ENCODE assay signal across 10 cellular contexts in genomic region chr6:3052481-3053230, GRCh38. TPM values are rescaled to one million over a fixed set of nuclear protein-coding genes. Genes with fewer than 3 reads are reported as not detected.
DNase-seq lines count a peak whose midpoint lies in the region; ATAC-seq and TF ChIP-seq lines count a peak whose summit lies in the region.
"Had no signal": no experiment of that assay in that cellular context is flagged by ENCODE, and none has a peak within 500 bp of the region (broad histone marks: within the 10 kb centered on the region; RNA-seq: fewer than 3 reads in every experiment).

No MANE protein-coding gene starts in this region.

- H2AFZ ChIP-seq in Karpas-422 (ENCODE audit: low read length) = no peak overlapping the region

- no peaks in the 10 kb centered on the region for H3K9me3 ChIP-seq in Karpas-422 (ENCODE audit: low read length)
- H3K9me3 ChIP-seq: uterus had no signal

- H3K27ac ChIP-seq in Karpas-422 (ENCODE audit: low read length) = no peak overlapping the region

- intact Hi-C loops in Calu3 (cut with micrococcal nuclease; ENCODE audit: unreplicated experiment) = loop anchor here (10.0 kb wide), 1 partner anchor 318 kb away; no protein-coding TSS in a partner anchor

- peak overlapping the region; percentile 49 for H3K4me2 ChIP-seq in Karpas-422 (ENCODE audit: low read depth, low read length, poor library complexity, severe bottlenecking)

- ATAC-seq in central memory CD8-positive, alpha-beta T cell (replicated peaks; ENCODE audit: extremely low read depth, poor library complexity, severe bottlenecking) = no peak
- no peak for ATAC-seq in GM21576 (IDR thresholded peaks at IDR 0.05; ENCODE audit: unreplicated experiment)

- no peaks in the 10 kb centered on the region for H3K9me2 ChIP-seq in Karpas-422 (replicated peaks; ENCODE audit: insufficient read depth, low read length)

- peak overlapping the region; percentile 53; the same call in 1 of the 2 replicates for H3K4me3 ChIP-seq in Karpas-422 (ENCODE audit: low read length)

- H4K20me1 ChIP-seq in Karpas-422 (ENCODE audit: insufficient read depth, low read depth, low read length) = no peaks in the 10 kb centered on the region

- DNase-seq in Calu3 (no peak), Karpas-422 (no peak), SKM-1 (lab: John Stamatoyannopoulos, UW; ENCODE audit: unreplicated experiment) (no peak)
- DNase-seq in central memory CD8-positive, alpha-beta T cell (ENCODE audit: low spot score in 2 of 2) = no peak
- no peak for DNase-seq in NK-92 treated with Interleukin-12 subunit alpha and Interleukin-12 subunit beta, amount 100 ng/mL, for 24 hours (lab: John Stamatoyannopoulos, UW)
- DNase-seq: EL, NCI-H526, uterus had no signal

- H3K36me3 Mint-ChIP-seq in Calu3 (ENCODE audit: insufficient read depth, unreplicated experiment) = peaks cover 20% of the 10 kb centered on the region
- peaks cover 6% of the 10 kb centered on the region for H3K36me3 Mint-ChIP-seq in central memory CD8-positive, alpha-beta T cell (ENCODE audit: insufficient read depth)
- no peaks in the 10 kb centered on the region for H3K36me3 Mint-ChIP-seq in nephron (ENCODE audit: low read depth)

- no peak overlapping the region for H3K9ac ChIP-seq in Karpas-422 (ENCODE audit: low read length)

- H3K27ac Mint-ChIP-seq in Calu3 (ENCODE audit: unreplicated experiment) (no peak overlapping the region), nephron (peak overlapping the region in 2 of 3 experiments; percentile 3 to 22)
- H3K27ac Mint-ChIP-seq in central memory CD8-positive, alpha-beta T cell (ENCODE audit: low read depth) = peak overlapping the region; percentile 76

- no peaks in the 10 kb centered on the region for H3K27me3 ChIP-seq in Karpas-422 (ENCODE audit: low read length)
- H3K27me3 ChIP-seq: uterus had no signal

- H3K4me1 ChIP-seq in Karpas-422 (ENCODE audit: low read length) = peaks cover 27% of the 10 kb centered on the region
- H3K4me1 ChIP-seq: uterus had no signal

- no TSS peak for BruUV-seq in Calu3 (replicated peaks; lab: Mats Ljungman, UMichigan)

- H3K79me2 ChIP-seq in Karpas-422 (ENCODE audit: low read length) = no peaks in the 10 kb centered on the region

- H3K9me3 Mint-ChIP-seq in Calu3 (ENCODE audit: low read depth, unreplicated experiment) = no peaks in the 10 kb centered on the region
- H3K9me3 Mint-ChIP-seq in central memory CD8-positive, alpha-beta T cell = no peaks in the 10 kb centered on the region
- no peaks in the 10 kb centered on the region for H3K9me3 Mint-ChIP-seq in nephron

- TF ChIP-seq CTCF in Calu3 (IDR thresholded peaks at IDR 0.05; ENCODE audit: unreplicated experiment) (no peak), nephron (IDR thresholded peaks at IDR 0.05; ENCODE audit: unreplicated experiment in 3 of 3) (no peak)

- peaks cover 20% of the 10 kb centered on the region for H3K27me3 Mint-ChIP-seq in Calu3 (ENCODE audit: unreplicated experiment)
- no peaks in the 10 kb centered on the region for H3K27me3 Mint-ChIP-seq in central memory CD8-positive, alpha-beta T cell
- H3K27me3 Mint-ChIP-seq in nephron (ENCODE audit: low read depth) = peaks cover 23% of the 10 kb centered on the region

- H3K4me1 Mint-ChIP-seq in Calu3 (ENCODE audit: low read depth, unreplicated experiment) = peaks cover 10% of the 10 kb centered on the region
- peaks cover 12% of the 10 kb centered on the region for H3K4me1 Mint-ChIP-seq in central memory CD8-positive, alpha-beta T cell
- H3K4me1 Mint-ChIP-seq in nephron = peaks cover 30% of the 10 kb centered on the region

- CTCF ChIA-PET in Calu3 (lab: Charles Lee) = interaction anchor here (0.6 kb wide), 1 partner anchor 1588 kb away, joined by 4 read pairs; no protein-coding TSS in a partner anchor

- no peaks in the 10 kb centered on the region for H3K36me3 ChIP-seq in Karpas-422 (ENCODE audit: insufficient read depth, low read length)
- H3K36me3 ChIP-seq: uterus had no signal

- peak overlapping the region; percentile 69 for H3K4me3 Mint-ChIP-seq in Calu3 (ENCODE audit: low read depth, unreplicated experiment)
- H3K4me3 Mint-ChIP-seq in central memory CD8-positive, alpha-beta T cell = peak overlapping the region; percentile 63
- peak overlapping the region; percentile 73 to 84 (median 82) for H3K4me3 Mint-ChIP-seq in nephron

RNA-seq across cellular contexts. Expression of gene RIPK1, which starts 15.6 kb away (rescaled TPM):
- 11.5 and 11.6 TPM in 2 replicates for total RNA-seq in Calu3 (2022)
- total RNA-seq in Karpas-422 (2014; rRNA removed; shearing (Covaris generic); ENCODE audit: low replicate concordance) = 9.6 and 12.3 TPM in 2 replicates

RNA-seq across cellular contexts. Expression of gene NQO2, which starts 53.0 kb away (rescaled TPM):
- total RNA-seq in Calu3 (2022) = 11.5 and 12.0 TPM in 2 replicates
- total RNA-seq in Karpas-422 (2014; rRNA removed; shearing (Covaris generic); ENCODE audit: low replicate concordance) = 5.5 and 9.1 TPM in 2 replicates
